ENCODE assay signal across 20 cellular contexts in genomic region chr3:57962448-57962834, GRCh38.
"Had no signal": no experiment of that assay in that cellular context is flagged by ENCODE, and none has a peak within 500 bp of the region (broad histone marks: within the 10 kb centered on the region; RNA-seq: fewer than 3 reads in every experiment).

No MANE protein-coding gene starts in this region.

- H3K4me3 ChIP-seq: lung, right atrium auricular region, upper lobe of left lung had no signal

- H3K36me3 ChIP-seq: brain microvascular endothelial cell, right atrium auricular region, upper lobe of left lung had no signal

- H3K9me3 ChIP-seq: right atrium auricular region, upper lobe of left lung had no signal

- ATAC-seq: activated CD4-positive, CD25-positive, alpha-beta regulatory T cell treated with anti-CD3 and anti-CD28 coated beads, Interleukin-2, amount 50 U/mL, for 24 hours; stimulated activated naive CD8-positive, alpha-beta T cell treated with anti-CD3 and anti-CD28 coated beads, Interleukin-15, Interleukin-2, amounts not matched to agents 100 U/mL and 50 U/mL, for 24 hours had no signal

- H3K27me3 ChIP-seq: brain microvascular endothelial cell, right atrium auricular region, upper lobe of left lung had no signal

- FAIRE-seq: colon, islet of Langerhans had no signal

- H3K27ac ChIP-seq: brain microvascular endothelial cell, right atrium auricular region, upper lobe of left lung had no signal

- DNase-seq: activated CD4-positive, alpha-beta T cell treated with anti-CD3 and anti-CD28 coated beads, Interleukin-2, amount 10 ng/mL, durations not matched to agents 7 days and 5 days; activated CD8-positive, alpha-beta memory T cell treated with anti-CD3 and anti-CD28 coated beads, Interleukin-2, amount 50 U/mL, for 4 hours; activated naive CD4-positive, alpha-beta T cell treated with anti-CD3 and anti-CD28 coated beads, Interleukin-2, amount 10 ng/mL, durations not matched to agents 7 days and 5 days; activated T-cell treated with anti-CD3 and anti-CD28 coated beads, Interleukin-2, amount 50 U/mL, for 4 hours; aorta; central memory CD4-positive, alpha-beta T cell; foreskin melanocyte; glutamatergic neuron; hippocampal formation; nephron progenitor cell; stimulated activated CD4-positive, alpha-beta T cell treated with anti-CD3 and anti-CD28 coated beads, Interleukin-2, amount 100 ng/mL, for 24 hours; stimulated activated naive CD8-positive, alpha-beta T cell treated with anti-CD3 and anti-CD28 coated beads, Interleukin-15, Interleukin-2, amounts not matched to agents 100 U/mL and 50 U/mL, for 24 hours; T-helper 9 cell; upper lobe of left lung had no signal
